Comparison of ENCODE assay signal across 10 cellular contexts in genomic region chr15:28136203-28136895, GRCh38. TPM values are rescaled to one million over a fixed set of nuclear protein-coding genes. Genes with fewer than 3 reads are reported as not detected.
DNase-seq lines count a peak whose midpoint lies in the region; ATAC-seq lines count a peak whose summit lies in the region.
"Not testable (repeated sequence)": the region's sequence is repeated elsewhere in the genome, so short reads cannot be mapped to it uniquely, and the experiment has no call there.
"Had no signal": no experiment of that assay in that cellular context is flagged by ENCODE, and none has a peak within 500 bp of the region (broad histone marks: within the 10 kb centered on the region; RNA-seq: fewer than 3 reads in every experiment).

No MANE protein-coding gene starts in this region.

- intact Hi-C loops in left colon (cut with DNase I, micrococcal nuclease): not testable (repeated sequence)

- ATAC-seq in GM19035 (IDR thresholded peaks at IDR 0.05; ENCODE audit: unreplicated experiment): peak; percentile 100
- peak; percentile 89 for ATAC-seq in GM21528 (IDR thresholded peaks at IDR 0.05; ENCODE audit: low FRiP score, unreplicated experiment)
- ATAC-seq in HG02943 (IDR thresholded peaks at IDR 0.05; ENCODE audit: low read depth, unreplicated experiment): peak; percentile 95
- ATAC-seq in HG03442 (IDR thresholded peaks at IDR 0.05; ENCODE audit: unreplicated experiment): peak; percentile 99
- peak; percentile 98 for ATAC-seq in left colon

- DNase-seq in DMS 273 (lab: John Stamatoyannopoulos, UW; ENCODE audit: unreplicated experiment) (peak; percentile 2), NOMO-1 (lab: John Stamatoyannopoulos, UW; ENCODE audit: unreplicated experiment in 2 of 2) (peak; percentile 2 to 6)
- peak; percentile 33 for DNase-seq in activated CD8-positive, alpha-beta memory T cell treated with anti-CD3 and anti-CD28 coated beads, Interleukin-2, amount 50 U/mL, for 48 hours
- not testable (repeated sequence) for DNase-seq in left colon

RNA-seq across cellular contexts. Expression of gene OCA2, which starts 37.2 kb away (rescaled TPM):
- total RNA-seq in left colon: under 1 TPM; 0.18 to 0.31 TPM
- total RNA-seq: fibroblast of villous mesenchyme, PC-9 had no signal
